Comparison of ENCODE assay signal across 14 cellular contexts in genomic region chr7:55140981-55141278, GRCh38.
DNase-seq lines count a peak whose midpoint lies in the region; ATAC-seq and TF ChIP-seq lines count a peak whose summit lies in the region.
"Had no signal": no experiment of that assay in that cellular context is flagged by ENCODE, and none has a peak within 500 bp of the region (broad histone marks: within the 10 kb centered on the region; RNA-seq: fewer than 3 reads in every experiment).

No MANE protein-coding gene starts in this region.

- H3K9ac ChIP-seq in IMR-90 (ENCODE audit: low read depth, low read length), result no peak overlapping the region
- H3K9ac ChIP-seq: parathyroid adenoma had no signal

- no peak overlapping the region for H2BK15ac ChIP-seq in IMR-90 (ENCODE audit: low read depth, low read length)

- H4K20me1 ChIP-seq in IMR-90 (ENCODE audit: insufficient read depth, low read length), result no peaks in the 10 kb centered on the region

- H4K8ac ChIP-seq in IMR-90 (ENCODE audit: low read depth in 2 of 2, low read length in 2 of 2), result peak overlapping the region; percentile 18 to 68

- no peak overlapping the region; the same call in 1 of the 2 replicates for H3K14ac ChIP-seq in IMR-90 (replicated peaks; ENCODE audit: low read depth, low read length)

- peak overlapping the region; percentile 69 for H2BK120ac ChIP-seq in IMR-90 (ENCODE audit: low read depth, low read length)

- H4K91ac ChIP-seq in IMR-90 (ENCODE audit: insufficient read depth, low read depth, low read length), result peak overlapping the region; percentile 35; the same call in 1 of the 2 replicates

- dilution Hi-C loops in IMR-90 (cut with HindIII; ENCODE audit: low sequenced_read_pairs, unreplicated experiment), result no loop called here

- H2AFZ ChIP-seq in IMR-90 (replicated peaks; ENCODE audit: low read length, poor library complexity), result no peak overlapping the region
- H2AFZ ChIP-seq: parathyroid adenoma had no signal

- ATAC-seq in Right ventricle myocardium inferior, result peak; percentile 31
- no peak for ATAC-seq in right cardiac atrium
- peak; percentile 25 for ATAC-seq in HG02623 (IDR thresholded peaks at IDR 0.05; ENCODE audit: unreplicated experiment)
- no peak for ATAC-seq in IMR-90 (ENCODE audit: low read depth)

- TF ChIP-seq RAD21 in IMR-90 (IDR thresholded peaks at IDR 0.05; ENCODE audit: low read length), result no peak

- H3K9me3 ChIP-seq in right cardiac atrium (ENCODE audit: control insufficient read depth, low read length), result no peaks in the 10 kb centered on the region
- peaks cover 2% of the 10 kb centered on the region for H3K9me3 ChIP-seq in IMR-90 (ENCODE audit: control insufficient read depth, insufficient read depth, low read length)
- no peaks in the 10 kb centered on the region for H3K9me3 ChIP-seq in vagina
- H3K9me3 ChIP-seq in CD8-positive, alpha-beta memory T cell (ENCODE audit: low read length), result no peaks in the 10 kb centered on the region
- H3K9me3 ChIP-seq: HAP-1, SJSA1 had no signal

- H3K9me1 ChIP-seq in IMR-90 (ENCODE audit: insufficient read depth, low read length), result peaks cover 20% of the 10 kb centered on the region

- no peak overlapping the region for H2AK9ac ChIP-seq in IMR-90 (replicated peaks; ENCODE audit: low read depth, low read length, poor library complexity)

- DNase-seq in Right ventricle myocardium inferior (ENCODE audit: missing footprints) (no peak), right cardiac atrium (no peak), IMR-90 (no peak), vagina (ENCODE audit: extremely low spot score in 2 of 2) (no peak), cerebellum (ENCODE audit: low spot score) (no peak), coronary artery (ENCODE audit: low spot score) (no peak)
- no peak for DNase-seq in CD8-positive, alpha-beta memory T cell
- DNase-seq: activated CD4-positive, alpha-beta T cell treated with anti-CD3 and anti-CD28 coated beads for 36 hours; activated gamma-delta T cell treated with Interleukin-2 at 50 U/mL for 16 hours had no signal

- no TSS peak for BruUV-seq in IMR-90 (replicated peaks; lab: Mats Ljungman, UMichigan)

- H3K56ac ChIP-seq in IMR-90 (ENCODE audit: extremely low read depth, insufficient read depth, low read length), result no peak overlapping the region

- H3K9me3 Mint-ChIP-seq in CD8-positive, alpha-beta memory T cell, result peaks cover 7 to 11% (median 10%) of the 10 kb centered on the region in 5 donors

- in situ Hi-C loops in IMR-90 (cut with MboI; ENCODE audit: low sequenced_read_pairs), result no loop called here

- no peak overlapping the region for H3K27ac ChIP-seq in right cardiac atrium (ENCODE audit: low read length)
- peak overlapping the region; percentile 53; the same call in 1 of the 2 replicates for H3K27ac ChIP-seq in IMR-90 (ENCODE audit: insufficient read depth, low read length)
- H3K27ac ChIP-seq in vagina, result peak overlapping the region; percentile 42
- H3K27ac ChIP-seq in coronary artery, result no peak overlapping the region
- no peak overlapping the region for H3K27ac ChIP-seq in CD8-positive, alpha-beta memory T cell (ENCODE audit: low read depth, low read length)
- H3K27ac ChIP-seq: parathyroid adenoma, SJSA1 had no signal

- no peak overlapping the region for H3K4me2 ChIP-seq in IMR-90 (ENCODE audit: low read depth, low read length)

- peak overlapping the region; percentile 87; the same call in 1 of the 2 replicates for H3K18ac ChIP-seq in IMR-90 (ENCODE audit: low read depth, low read length)

- peak overlapping the region; percentile 71 for H2BK5ac ChIP-seq in IMR-90 (ENCODE audit: low read depth, low read length, poor library complexity, severe bottlenecking)

- POLR2A ChIA-PET in IMR-90 (lab: Charles Lee; ENCODE audit: unreplicated experiment), result no interaction called here
- POLR2A ChIA-PET in CD8-positive, alpha-beta memory T cell (lab: Charles Lee), result no interaction called here

- no peaks in the 10 kb centered on the region for H3K4me1 Mint-ChIP-seq in CD8-positive, alpha-beta memory T cell
- H3K4me1 Mint-ChIP-seq: central memory CD8-positive, alpha-beta T cell had no signal

- peaks cover 6 to 35% of the 10 kb centered on the region in 2 donors for H3K27me3 Mint-ChIP-seq in CD8-positive, alpha-beta memory T cell

- peaks cover 4% of the 10 kb centered on the region for H3K4me1 ChIP-seq in right cardiac atrium (ENCODE audit: control insufficient read depth, insufficient read depth, low read length)
- peaks cover 18% of the 10 kb centered on the region for H3K4me1 ChIP-seq in IMR-90 (ENCODE audit: control insufficient read depth, insufficient read depth, low read length)
- H3K4me1 ChIP-seq in vagina, result peaks cover 24% of the 10 kb centered on the region
- no peaks in the 10 kb centered on the region for H3K4me1 ChIP-seq in CD8-positive, alpha-beta memory T cell (ENCODE audit: insufficient read depth, low read length)
- H3K4me1 ChIP-seq: HAP-1, parathyroid adenoma had no signal

- H2BK20ac ChIP-seq in IMR-90 (ENCODE audit: low read depth, low read length), result no peak overlapping the region

- intact Hi-C loops in Right ventricle myocardium inferior (cut with DNase I) (no loop called here), right cardiac atrium (cut with DNase I) (loop anchor here in 1 of 4 donors (10.0 kb wide), 1 partner anchor 114 kb away; no protein-coding TSS in a partner anchor), IMR-90 (cut with micrococcal nuclease) (no loop called here), vagina (cut with DNase I) (no loop called here)

- H3K36me3 Mint-ChIP-seq in CD8-positive, alpha-beta memory T cell, result peaks cover 0 to 6% (median 0%) of the 10 kb centered on the region in 3 donors

- H3K4me3 ChIP-seq in right cardiac atrium (ENCODE audit: low read length) (no peak overlapping the region), IMR-90 (ENCODE audit: insufficient read depth, low read depth, low read length) (no peak overlapping the region), vagina (no peak overlapping the region), coronary artery (no peak overlapping the region)
- H3K4me3 ChIP-seq in CD8-positive, alpha-beta memory T cell (ENCODE audit: low read length), result no peak overlapping the region
- H3K4me3 ChIP-seq: HAP-1, SJSA1 had no signal

- H3K27me3 ChIP-seq in right cardiac atrium (ENCODE audit: control insufficient read depth, insufficient read depth) (no peaks in the 10 kb centered on the region), IMR-90 (ENCODE audit: control insufficient read depth, insufficient read depth, low read length) (no peaks in the 10 kb centered on the region), vagina (no peaks in the 10 kb centered on the region)
- no peaks in the 10 kb centered on the region for H3K27me3 ChIP-seq in CD8-positive, alpha-beta memory T cell (ENCODE audit: insufficient read depth, low read length, poor library complexity, severe bottlenecking)
- H3K27me3 ChIP-seq: SJSA1 had no signal

- H3K4ac ChIP-seq in IMR-90 (ENCODE audit: low read depth, low read length), result peak overlapping the region; percentile 76; the same call in 1 of the 2 replicates

- H3K79me1 ChIP-seq in IMR-90 (ENCODE audit: low read depth in 1 of 2, low read length in 2 of 2), result peaks cover 48 to 86% of the 10 kb centered on the region in 2 experiments

- H3K36me3 ChIP-seq in IMR-90 (ENCODE audit: control insufficient read depth, insufficient read depth, low read length), result peaks cover 33% of the 10 kb centered on the region
- H3K36me3 ChIP-seq in vagina, result peaks cover 0 to 20% of the 10 kb centered on the region in 2 donors
- H3K36me3 ChIP-seq in CD8-positive, alpha-beta memory T cell (ENCODE audit: insufficient read depth, low read length), result no peaks in the 10 kb centered on the region
- H3K36me3 ChIP-seq: HAP-1 had no signal

- TF ChIP-seq CTCF in IMR-90 (conservative IDR thresholded peaks at IDR 0.05; ENCODE audit: low read depth, low read length) (no peak), vagina (IDR thresholded peaks at IDR 0.05) (no peak), coronary artery (IDR thresholded peaks at IDR 0.05) (no peak)

- H4K5ac ChIP-seq in IMR-90 (ENCODE audit: low read depth, low read length), result peak overlapping the region; percentile 47; the same call in 1 of the 2 replicates

- H3K4me3 Mint-ChIP-seq in CD8-positive, alpha-beta memory T cell, result no peak overlapping the region
- H3K4me3 Mint-ChIP-seq: activated CD4-positive, alpha-beta T cell treated with anti-CD3 and anti-CD28 coated beads for 36 hours; central memory CD8-positive, alpha-beta T cell had no signal

- CTCF ChIA-PET in IMR-90 (lab: Yijun Ruan, JAX), result no interaction called here
- CTCF ChIA-PET in CD8-positive, alpha-beta memory T cell (lab: Charles Lee), result no interaction called here

- H3K23ac ChIP-seq in IMR-90 (ENCODE audit: low read depth, low read length), result no peak overlapping the region

- no peak overlapping the region for H3K27ac Mint-ChIP-seq in CD8-positive, alpha-beta memory T cell
- H3K27ac Mint-ChIP-seq: activated CD4-positive, alpha-beta T cell treated with anti-CD3 and anti-CD28 coated beads for 36 hours had no signal

- TF ChIP-seq POLR2A in IMR-90 (IDR thresholded peaks at IDR 0.05; ENCODE audit: low read depth, low read length) (no peak), vagina (IDR thresholded peaks at IDR 0.05) (no peak)

- no peak overlapping the region; the same call in 1 of the 2 replicates for H2AK5ac ChIP-seq in IMR-90 (ENCODE audit: low read depth, low read length)

TF ChIP-seq in IMR-90, 13 proteins besides CTCF, POLR2A, EP300 and RAD21 (continues in another document):
- TF ChIP-seq CHD1 (IDR thresholded peaks at IDR 0.05; ENCODE audit: low read depth, low read length), result no peak
- no peak for TF ChIP-seq ELK1 (IDR thresholded peaks at IDR 0.05; ENCODE audit: borderline replicate concordance, low read depth, low read length)
- TF ChIP-seq RCOR1 (IDR thresholded peaks at IDR 0.05; ENCODE audit: insufficient replicate concordance, low read length), result no peak
- TF ChIP-seq USF2 (IDR thresholded peaks at IDR 0.05; ENCODE audit: low read depth, low read length), result no peak
- no peak for TF ChIP-seq SMC3 (IDR thresholded peaks at IDR 0.05; ENCODE audit: low read depth, low read length)
- TF ChIP-seq RFX5 (IDR thresholded peaks at IDR 0.05; ENCODE audit: low read depth, low read length), result no peak

Comparison
In these comparisons a context has a peak if more than half of its experiments do, and no peak if none do; other contexts are left out.
1. ATAC-seq: peak in Right ventricle myocardium inferior (single experiment) and HG02623 (single experiment); none in right cardiac atrium (0 of 2) and IMR-90 (single experiment).
2. H3K27ac ChIP-seq: peak in IMR-90 (single experiment) and vagina (single experiment); none in right cardiac atrium (single experiment), coronary artery (0 of 2) and CD8-positive, alpha-beta memory T cell (single experiment).